ENCODE assay signal across 8 cellular contexts in the genomic region with DNA sequence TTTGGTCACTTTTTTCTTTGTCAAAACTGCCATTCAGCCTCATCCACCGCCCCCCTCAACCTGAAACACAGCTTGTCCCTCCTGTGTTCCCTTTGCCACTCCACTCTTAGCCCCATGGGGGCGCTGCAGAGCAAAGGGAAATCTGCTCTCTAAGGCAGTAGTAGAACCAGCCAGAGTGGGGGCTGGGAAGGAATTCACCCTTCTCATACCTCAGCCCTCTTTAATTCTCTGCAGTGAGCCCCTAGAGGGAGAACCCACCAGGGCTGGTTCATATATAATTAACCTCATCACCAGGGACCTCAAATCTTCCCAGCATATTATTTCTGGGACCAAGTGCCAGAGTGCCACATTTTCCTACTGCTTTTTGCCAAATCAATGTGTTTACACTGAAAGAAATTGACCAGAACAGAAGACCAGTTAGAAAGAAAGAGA. TPM values are rescaled to one million over a fixed set of nuclear protein-coding genes. Genes with fewer than 3 reads are reported as not detected.
DNase-seq lines count a peak whose midpoint lies in the region; ATAC-seq and TF ChIP-seq lines count a peak whose summit lies in the region.

No MANE protein-coding gene starts in this region.

- H3K9me3 ChIP-seq in SJSA1 (replicated peaks) (no peaks in the 10 kb centered on the region), upper lobe of left lung (no peaks in the 10 kb centered on the region)

- no peak for TF ChIP-seq POLR2A in upper lobe of left lung (IDR thresholded peaks at IDR 0.05)

- no peak overlapping the region for H3K4me3 Mint-ChIP-seq in glutamatergic neuron (ENCODE audit: unreplicated experiment)

- no peaks in the 10 kb centered on the region for H3K36me3 Mint-ChIP-seq in glutamatergic neuron (ENCODE audit: unreplicated experiment)

- H3K4me1 Mint-ChIP-seq in glutamatergic neuron (ENCODE audit: low read depth, unreplicated experiment) = peaks cover 27% of the 10 kb centered on the region

- 0% methylated on average over 2 of the region's 2 CpGs for WGBS in upper lobe of left lung, 2 donors

- H3K27ac ChIP-seq in SJSA1 = peak overlapping the region; percentile 13; the same call in 1 of the 2 replicates
- H3K27ac ChIP-seq in upper lobe of left lung = peak overlapping the region in 3 of 4 donors; percentile 97 to 99 (median 98)

- H3K4me1 ChIP-seq in SJSA1 (replicated peaks) = peaks cover 19% of the 10 kb centered on the region
- peaks cover 27 to 33% (median 27%) of the 10 kb centered on the region in 4 donors for H3K4me1 ChIP-seq in upper lobe of left lung

- no peak overlapping the region for H3K4me3 ChIP-seq in SJSA1
- no peak overlapping the region for H3K4me3 ChIP-seq in upper lobe of left lung

- peaks cover 19% of the 10 kb centered on the region for H3K27me3 Mint-ChIP-seq in glutamatergic neuron (ENCODE audit: unreplicated experiment)

- no peaks in the 10 kb centered on the region for H3K36me3 ChIP-seq in SJSA1
- H3K36me3 ChIP-seq in upper lobe of left lung = no peaks in the 10 kb centered on the region

- H3K9me3 Mint-ChIP-seq in glutamatergic neuron (ENCODE audit: unreplicated experiment) = peaks cover 11% of the 10 kb centered on the region

- H3K27me3 ChIP-seq in SJSA1 (replicated peaks) = no peaks in the 10 kb centered on the region
- H3K27me3 ChIP-seq in upper lobe of left lung = no peaks in the 10 kb centered on the region

- H3K27ac Mint-ChIP-seq in glutamatergic neuron (ENCODE audit: unreplicated experiment) = peak overlapping the region; percentile 68

- no peak for TF ChIP-seq EP300 in upper lobe of left lung (IDR thresholded peaks at IDR 0.05)

- TF ChIP-seq CTCF in glutamatergic neuron (IDR thresholded peaks at IDR 0.05; ENCODE audit: partially characterized antibody, unreplicated experiment) = peak; percentile 94
- TF ChIP-seq CTCF in upper lobe of left lung (IDR thresholded peaks at IDR 0.05) = peak; percentile 85 to 96 (median 92)

- DNase-seq in AG08396 (ENCODE audit: low spot score) = peak; percentile 70
- peak; percentile 89 for DNase-seq in M059J (ENCODE audit: low read depth)
- peak; percentile 73 to 85 for DNase-seq in SJSA1 (ENCODE audit: low read depth in 1 of 2, low spot score in 2 of 2)
- DNase-seq in activated naive CD4-positive, alpha-beta T cell treated with Interleukin-2 at 50 U/mL for 16 hours = peak; percentile 90
- peak; percentile 95 for DNase-seq in glutamatergic neuron
- DNase-seq in pons (ENCODE audit: low spot score) = peak; percentile 98
- DNase-seq in upper lobe of left lung = peak in 1 of 2 donors; percentile 96

- ATAC-seq in GM18870 (IDR thresholded peaks at IDR 0.05; ENCODE audit: unreplicated experiment) (peak; percentile 37), upper lobe of left lung (ENCODE audit: low FRiP score in 2 of 2) (peak; percentile 54 to 74)

RNA-seq across cellular contexts. Expression of gene BCL6, which starts 2.8 kb away (rescaled TPM):
- 15.4 and 19.2 TPM in 2 replicates for total RNA-seq in M059J (2014; rRNA removed; shearing (Covaris generic))
- total RNA-seq in SJSA1 (2014; rRNA removed; shearing (Covaris generic)) = 2.8 TPM in 2 replicates
- 2.5 TPM for total RNA-seq in glutamatergic neuron (ENCODE audit: unreplicated experiment)
- total RNA-seq in upper lobe of left lung = 100 to 1,000 TPM in 4 of 6 donors, 10 to 100 TPM in 2; 80.4 to 268 (median 119) TPM

RNA-seq across cellular contexts. Expression of gene RTP2, which starts 45.7 kb away (rescaled TPM):
- not detected in 2 replicates for total RNA-seq in M059J (2014; rRNA removed; shearing (Covaris generic))
- not detected in 2 replicates for total RNA-seq in SJSA1 (2014; rRNA removed; shearing (Covaris generic))
- total RNA-seq in glutamatergic neuron (ENCODE audit: unreplicated experiment) = not detected
- not detected for total RNA-seq in upper lobe of left lung
